7 cellular contexts compared by ENCODE assay signal in genomic region chr19:39877488-39877887, GRCh38. TPM values are rescaled to one million over a fixed set of nuclear protein-coding genes. Genes with fewer than 3 reads are reported as not detected.
DNase-seq lines count a peak whose midpoint lies in the region; TF ChIP-seq lines count a peak whose summit lies in the region.
"Not testable (repeated sequence)": the region's sequence is repeated elsewhere in the genome, so short reads cannot be mapped to it uniquely, and the experiment has no call there.

No MANE protein-coding gene starts in this region.

- not testable (repeated sequence) for TF ChIP-seq CTCF in nephron progenitor cell (IDR thresholded peaks at IDR 0.05)

- not testable (repeated sequence) for H3K36me3 Mint-ChIP-seq in activated naive CD4-positive, alpha-beta T cell treated with anti-CD3 and anti-CD28 coated beads, Interleukin-2, amount 10 ng/mL, durations not matched to agents 7 days and 5 days; nephron progenitor cell (ENCODE audit: low read depth)

- H3K36me3 ChIP-seq in H7 (replicated peaks; ENCODE audit: control insufficient read depth, insufficient read depth, low read length) = not testable (repeated sequence)

- CTCF ChIA-PET in activated naive CD4-positive, alpha-beta T cell treated with anti-CD3 and anti-CD28 coated beads, Interleukin-2, amount 10 ng/mL, durations not matched to agents 7 days and 5 days (lab: Charles Lee) = not testable (repeated sequence)

- not testable (repeated sequence) for H3K4me3 ChIP-seq in H7 (ENCODE audit: insufficient read depth, low read depth, low read length)

- H3K4me3 Mint-ChIP-seq in activated naive CD4-positive, alpha-beta T cell treated with anti-CD3 and anti-CD28 coated beads, Interleukin-2, amount 10 ng/mL, durations not matched to agents 7 days and 5 days; nephron progenitor cell: not testable (repeated sequence)

- H3K27me3 ChIP-seq in H7 (ENCODE audit: control insufficient read depth, insufficient read depth, low read length) = not testable (repeated sequence)

- H3K9me3 Mint-ChIP-seq in activated naive CD4-positive, alpha-beta T cell treated with anti-CD3 and anti-CD28 coated beads, Interleukin-2, amount 10 ng/mL, durations not matched to agents 7 days and 5 days; nephron progenitor cell: not testable (repeated sequence)

- not testable (repeated sequence) for H3K4me1 Mint-ChIP-seq in activated naive CD4-positive, alpha-beta T cell treated with anti-CD3 and anti-CD28 coated beads, Interleukin-2, amount 10 ng/mL, durations not matched to agents 7 days and 5 days; nephron progenitor cell

- not testable (repeated sequence) for H3K27me3 Mint-ChIP-seq in activated naive CD4-positive, alpha-beta T cell treated with anti-CD3 and anti-CD28 coated beads, Interleukin-2, amount 10 ng/mL, durations not matched to agents 7 days and 5 days; nephron progenitor cell (ENCODE audit: low read depth, poor library complexity)

- not testable (repeated sequence) for H3K27ac Mint-ChIP-seq in activated naive CD4-positive, alpha-beta T cell treated with anti-CD3 and anti-CD28 coated beads, Interleukin-2, amount 10 ng/mL, durations not matched to agents 7 days and 5 days
- peak overlapping the region; percentile 21 for H3K27ac Mint-ChIP-seq in nephron progenitor cell

- peak; percentile 27 for DNase-seq in DMS 273 (lab: John Stamatoyannopoulos, UW; ENCODE audit: unreplicated experiment)
- peak; percentile 60 for DNase-seq in H7
- peak; percentile 50 for DNase-seq in RPMI7951 (ENCODE audit: low read depth)
- peak; percentile 69 for DNase-seq in activated CD8-positive, alpha-beta memory T cell treated with anti-CD3 and anti-CD28 coated beads for 24 hours
- peak; percentile 34 for DNase-seq in activated naive CD4-positive, alpha-beta T cell treated with anti-CD3 and anti-CD28 coated beads, Interleukin-2, amount 10 ng/mL, durations not matched to agents 7 days and 5 days
- DNase-seq in kidney tubule cell (ENCODE audit: low spot score) = peak; percentile 35
- DNase-seq in nephron progenitor cell = not testable (repeated sequence)

RNA-seq across cellular contexts. Expression of gene FBL, which starts 31.3 kb away (rescaled TPM):
- 376 and 414 TPM in 2 replicates for total RNA-seq in H7 (2014; rRNA removed; shearing (Covaris generic))
- total RNA-seq in RPMI7951 (2014; rRNA removed; shearing (Covaris generic)) = 148 and 165 TPM in 2 replicates

RNA-seq across cellular contexts. Expression of gene DYRK1B, which starts 43.5 kb away (rescaled TPM):
- 5.4 and 6.9 TPM in 2 replicates for total RNA-seq in H7 (2014; rRNA removed; shearing (Covaris generic))
- total RNA-seq in RPMI7951 (2014; rRNA removed; shearing (Covaris generic)) = 0.24 and 0.29 TPM in 2 replicates

RNA-seq across cellular contexts. Expression of gene FCGBP, which starts 56.9 kb away (rescaled TPM):
- 0.10 and 0.22 TPM in 2 replicates for total RNA-seq in H7 (2014; rRNA removed; shearing (Covaris generic))
- total RNA-seq in RPMI7951 (2014; rRNA removed; shearing (Covaris generic)) = under 0.01 TPM in 1 of 2 replicates, not detected in the other
